In the genomic region with DNA sequence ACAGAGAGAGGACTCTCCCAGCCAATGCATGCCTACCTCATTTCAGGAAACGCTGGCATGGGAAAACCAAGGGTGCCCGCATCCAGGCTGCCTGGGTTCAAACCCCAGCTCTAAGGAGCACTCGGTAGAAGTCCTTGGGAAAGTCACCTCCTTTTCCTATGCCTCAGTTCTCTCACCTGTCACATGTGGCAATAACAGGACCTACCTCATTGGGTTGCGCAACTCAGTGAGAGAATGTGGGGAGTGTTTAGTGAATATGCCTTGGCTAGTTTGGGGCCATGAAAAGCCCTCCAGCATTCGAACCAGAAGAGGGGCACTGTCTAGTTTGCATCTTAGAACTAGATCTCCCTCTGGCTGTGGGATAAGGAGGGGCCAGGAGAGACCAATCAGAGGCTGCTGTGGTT, we compare ENCODE assay signal across 1 cellular context.
A peak's percentile ranks its signal among the peaks of the same experiment; 100 is the strongest.
TF ChIP-seq lines count a peak whose summit lies in the region.

No MANE protein-coding gene starts in this region.

TF ChIP-seq in HepG2, 621 proteins besides CTCF, POLR2A, EP300 and RAD21 (continued from another document):
- TF ChIP-seq ZNF101 (CRISPR knock-in tag; IDR thresholded peaks at IDR 0.05; ENCODE audit: borderline replicate concordance, low read depth), result no peak
- TF ChIP-seq ZNF616 (CRISPR knock-in tag; IDR thresholded peaks at IDR 0.05; ENCODE audit: low read depth), result no peak
- no peak for TF ChIP-seq NBN (conservative IDR thresholded peaks at IDR 0.05)
- TF ChIP-seq TERF1 (CRISPR knock-in tag; IDR thresholded peaks at IDR 0.05), result no peak
- TF ChIP-seq HHEX (CRISPR knock-in tag; IDR thresholded peaks at IDR 0.05), result no peak
- no peak for TF ChIP-seq ZNF234 (CRISPR knock-in tag; conservative IDR thresholded peaks at IDR 0.05)
- TF ChIP-seq EZH2 (conservative IDR thresholded peaks at IDR 0.05; ENCODE audit: low read depth, low read length), result no peak
- TF ChIP-seq ZNF724P (CRISPR knock-in tag; IDR thresholded peaks at IDR 0.05; ENCODE audit: borderline replicate concordance), result no peak
- TF ChIP-seq RFXAP (CRISPR knock-in tag; IDR thresholded peaks at IDR 0.05; ENCODE audit: borderline replicate concordance), result no peak
- no peak for TF ChIP-seq AGO1 (IDR thresholded peaks at IDR 0.05; ENCODE audit: low read depth, low read length, poor library complexity, severe bottlenecking)
- peak; percentile 99 for TF ChIP-seq CEBPB (IDR thresholded peaks at IDR 0.05; ENCODE audit: borderline replicate concordance, low read depth, low read length)
- no peak for TF ChIP-seq ZNF747 (CRISPR knock-in tag; IDR thresholded peaks at IDR 0.05; ENCODE audit: borderline replicate concordance)
- peak; percentile 17; the same call in 1 of the 2 replicates for TF ChIP-seq SMC3 (IDR thresholded peaks at IDR 0.05; ENCODE audit: low read length)
- TF ChIP-seq DNMT1 (CRISPR knock-in tag; IDR thresholded peaks at IDR 0.05), result no peak
- no peak for TF ChIP-seq DNMT3B (CRISPR knock-in tag; conservative IDR thresholded peaks at IDR 0.05)
- no peak for TF ChIP-seq ZNF124 (CRISPR knock-in tag; IDR thresholded peaks at IDR 0.05)
- TF ChIP-seq, protein P1, sequence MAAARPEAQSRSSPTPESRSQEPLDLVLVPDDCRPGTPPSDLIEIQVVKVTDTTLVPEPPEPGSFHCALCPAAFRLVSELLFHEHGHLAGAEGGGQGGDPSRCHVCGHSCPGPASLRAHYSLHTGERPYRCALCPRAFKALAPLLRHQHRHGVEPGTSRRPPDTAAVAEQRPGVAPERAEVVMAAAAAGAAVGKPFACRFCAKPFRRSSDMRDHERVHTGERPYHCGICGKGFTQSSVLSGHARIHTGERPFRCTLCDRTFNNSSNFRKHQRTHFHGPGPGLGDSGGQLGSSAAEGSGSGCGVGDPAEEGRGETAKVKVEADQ (CRISPR knock-in tag; IDR thresholded peaks at IDR 0.05; ENCODE audit: borderline replicate concordance), result peak; percentile 52; the same call in 1 of the 2 replicates
